Comparison of ENCODE assay signal across 29 cellular contexts in the genomic region with DNA sequence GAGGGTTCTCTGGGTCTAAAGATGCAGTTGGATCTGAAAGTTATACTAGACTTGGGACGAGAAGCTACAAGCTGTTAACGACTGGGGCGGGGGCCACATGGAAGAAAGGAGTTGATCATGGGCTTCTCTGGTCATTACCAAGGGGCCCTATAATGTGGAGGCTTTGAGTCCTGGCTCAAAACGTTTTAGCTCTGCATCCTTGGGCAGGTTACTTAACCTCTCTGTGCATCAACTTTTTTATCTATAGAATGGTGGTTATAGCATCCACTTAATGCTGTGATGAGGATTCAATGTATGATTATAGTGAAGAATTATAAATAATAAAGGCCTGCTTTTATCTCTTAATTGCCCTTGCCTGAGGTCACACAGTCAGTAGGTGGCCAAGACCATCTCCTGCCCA.
"Had no signal": no experiment of that assay in that cellular context is flagged by ENCODE, and none has a peak within 500 bp of the region (broad histone marks: within the 10 kb centered on the region; RNA-seq: fewer than 3 reads in every experiment).

No MANE protein-coding gene starts in this region.

- H3K27ac ChIP-seq: stomach, suprapubic skin, testis, thoracic aorta, thyroid gland, tibial artery, tibial nerve, transverse colon, upper lobe of left lung, upper lobe of right lung, uterus, vagina had no signal

- H3K4me3 ChIP-seq: stomach, suprapubic skin, testis, thoracic aorta, thyroid gland, tibial artery, tibial nerve, transverse colon, upper lobe of left lung, upper lobe of right lung, uterus, vagina had no signal

- H3K27me3 Mint-ChIP-seq: stimulated activated naive CD8-positive, alpha-beta T cell treated with anti-CD3 and anti-CD28 coated beads, Interleukin-15, amount 100 ng/mL, for 72 hours; stimulated activated naive CD8-positive, alpha-beta T cell treated with anti-CD3 and anti-CD28 coated beads, Interleukin-15, Interleukin-2, amounts not matched to agents 100 ng/mL and 50 ng/mL, for 24 hours had no signal

- H3K4me3 Mint-ChIP-seq: stimulated activated effector memory CD8-positive, alpha-beta T cell treated with anti-CD3 and anti-CD28 coated beads, Interleukin-12 subunit alpha, Interleukin-12 subunit beta, amount 100 ng/mL, for 72 hours; stimulated activated memory B cell treated with anti-CD40 and anti-IgM and Interleukin-4, amounts not matched to agents 10 μg/mL and 1 μg/mL and 100 μg/mL, for 72 hours; stimulated activated naive B cell treated with anti-CD40 and anti-IgM and Interleukin-4, amounts not matched to agents 10 μg/mL and 1 μg/mL and 100 μg/mL, for 72 hours; stimulated activated naive CD8-positive, alpha-beta T cell treated with anti-CD3 and anti-CD28 coated beads, Interleukin-15, amount 100 ng/mL, for 72 hours; stimulated activated naive CD8-positive, alpha-beta T cell treated with anti-CD3 and anti-CD28 coated beads, Interleukin-15, Interleukin-2, amounts not matched to agents 100 ng/mL and 50 ng/mL, for 24 hours; type B pancreatic cell had no signal

- H3K36me3 ChIP-seq: stomach, suprapubic skin, thoracic aorta, thyroid gland, tibial artery, tibial nerve, transverse colon, upper lobe of left lung, upper lobe of right lung, uterus, vagina had no signal

- H3K4me1 ChIP-seq: testis, tibial artery, tibial nerve, transverse colon, upper lobe of left lung, upper lobe of right lung, uterus, vagina had no signal

- DNase-seq: stimulated activated CD4-positive, alpha-beta T cell treated with anti-CD3 and anti-CD28 coated beads, Interleukin-2, amount 100 ng/mL, for 48 hours; stimulated activated CD4-positive, alpha-beta T cell treated with anti-CD3 and anti-CD28 coated beads, Interleukin-4, amount 100 ng/mL, for 1 hour; stimulated activated CD4-positive, alpha-beta T cell treated with anti-CD3 and anti-CD28 coated beads, Interleukin-4, amount 100 ng/mL, for 24 hours; stimulated activated CD4-positive, alpha-beta T cell treated with anti-CD3 and anti-CD28 coated beads, Interleukin-4, amount 100 ng/mL, for 4 hours; stimulated activated CD8-positive, alpha-beta memory T cell treated with anti-CD3 and anti-CD28 coated beads, Interleukin-4, amount 100 ng/mL, for 48 hours; stimulated activated naive B cell treated with anti-CD40 and anti-IgM and Interleukin-4, amounts not matched to agents 10 μg/mL and 1 μg/mL and 100 μg/mL, for 72 hours; stimulated activated naive CD4-positive, alpha-beta T cell; stimulated activated naive CD4-positive, alpha-beta T cell treated with Interleukin-2 at 50 U/mL for 16 hours; stimulated activated naive CD8-positive, alpha-beta T cell treated with anti-CD3 and anti-CD28 coated beads, Interleukin-15, amount 100 ng/mL, for 72 hours; stimulated activated naive CD8-positive, alpha-beta T cell treated with anti-CD3 and anti-CD28 coated beads, Interleukin-15, Interleukin-2, amounts not matched to agents 100 U/mL and 50 U/mL, for 24 hours; stomach; substantia nigra; testis; thyroid gland; tibial artery; transverse colon; trophoblast cell; upper lobe of left lung; upper lobe of right lung; uterus had no signal

- FAIRE-seq: urothelium cell line had no signal

- H3K4me1 Mint-ChIP-seq: stimulated activated effector memory CD8-positive, alpha-beta T cell treated with anti-CD3 and anti-CD28 coated beads, Interleukin-12 subunit alpha, Interleukin-12 subunit beta, amount 100 ng/mL, for 72 hours; stimulated activated memory B cell treated with anti-CD40 and anti-IgM and Interleukin-4, amounts not matched to agents 10 μg/mL and 1 μg/mL and 100 μg/mL, for 72 hours; stimulated activated naive B cell treated with anti-CD40 and anti-IgM and Interleukin-4, amounts not matched to agents 10 μg/mL and 1 μg/mL and 100 μg/mL, for 72 hours; stimulated activated naive CD8-positive, alpha-beta T cell treated with anti-CD3 and anti-CD28 coated beads, Interleukin-15, amount 100 ng/mL, for 72 hours had no signal

- H3K27me3 ChIP-seq: testis, thyroid gland, upper lobe of left lung, upper lobe of right lung, uterus, vagina had no signal

- ATAC-seq: stimulated activated effector memory CD8-positive, alpha-beta T cell treated with anti-CD3 and anti-CD28 coated beads, Interleukin-12 subunit alpha, Interleukin-12 subunit beta, amount 100 ng/mL, for 72 hours; stimulated activated memory B cell treated with anti-CD40 and anti-IgM and Interleukin-4, amounts not matched to agents 10 μg/mL and 1 μg/mL and 100 μg/mL, for 72 hours; stimulated activated naive B cell treated with anti-CD40 and anti-IgM and Interleukin-4, amounts not matched to agents 10 μg/mL and 1 μg/mL and 100 μg/mL, for 72 hours; stimulated activated naive CD8-positive, alpha-beta T cell treated with anti-CD3 and anti-CD28 coated beads, Interleukin-15, amount 100 ng/mL, for 72 hours; stimulated activated naive CD8-positive, alpha-beta T cell treated with anti-CD3 and anti-CD28 coated beads, Interleukin-15, Interleukin-2, amounts not matched to agents 100 U/mL and 50 U/mL, for 24 hours; upper lobe of right lung had no signal

- H3K9me3 ChIP-seq: stomach, suprapubic skin, testis, thoracic aorta, thyroid gland, tibial artery, tibial nerve, transverse colon, upper lobe of left lung, upper lobe of right lung, uterus, vagina had no signal

- H3K36me3 Mint-ChIP-seq: stimulated activated effector memory CD8-positive, alpha-beta T cell treated with anti-CD3 and anti-CD28 coated beads, Interleukin-12 subunit alpha, Interleukin-12 subunit beta, amount 100 ng/mL, for 72 hours; stimulated activated memory B cell treated with anti-CD40 and anti-IgM and Interleukin-4, amounts not matched to agents 10 μg/mL and 1 μg/mL and 100 μg/mL, for 72 hours; stimulated activated naive B cell treated with anti-CD40 and anti-IgM and Interleukin-4, amounts not matched to agents 10 μg/mL and 1 μg/mL and 100 μg/mL, for 72 hours; type B pancreatic cell had no signal

- H3K27ac Mint-ChIP-seq: stimulated activated effector memory CD8-positive, alpha-beta T cell treated with anti-CD3 and anti-CD28 coated beads, Interleukin-12 subunit alpha, Interleukin-12 subunit beta, amount 100 ng/mL, for 72 hours; stimulated activated memory B cell treated with anti-CD40 and anti-IgM and Interleukin-4, amounts not matched to agents 10 μg/mL and 1 μg/mL and 100 μg/mL, for 72 hours; stimulated activated naive B cell treated with anti-CD40 and anti-IgM and Interleukin-4, amounts not matched to agents 10 μg/mL and 1 μg/mL and 100 μg/mL, for 72 hours; stimulated activated naive CD8-positive, alpha-beta T cell treated with anti-CD3 and anti-CD28 coated beads, Interleukin-15, amount 100 ng/mL, for 72 hours; stimulated activated naive CD8-positive, alpha-beta T cell treated with anti-CD3 and anti-CD28 coated beads, Interleukin-15, Interleukin-2, amounts not matched to agents 100 ng/mL and 50 ng/mL, for 24 hours; type B pancreatic cell had no signal
